In the genomic region with DNA sequence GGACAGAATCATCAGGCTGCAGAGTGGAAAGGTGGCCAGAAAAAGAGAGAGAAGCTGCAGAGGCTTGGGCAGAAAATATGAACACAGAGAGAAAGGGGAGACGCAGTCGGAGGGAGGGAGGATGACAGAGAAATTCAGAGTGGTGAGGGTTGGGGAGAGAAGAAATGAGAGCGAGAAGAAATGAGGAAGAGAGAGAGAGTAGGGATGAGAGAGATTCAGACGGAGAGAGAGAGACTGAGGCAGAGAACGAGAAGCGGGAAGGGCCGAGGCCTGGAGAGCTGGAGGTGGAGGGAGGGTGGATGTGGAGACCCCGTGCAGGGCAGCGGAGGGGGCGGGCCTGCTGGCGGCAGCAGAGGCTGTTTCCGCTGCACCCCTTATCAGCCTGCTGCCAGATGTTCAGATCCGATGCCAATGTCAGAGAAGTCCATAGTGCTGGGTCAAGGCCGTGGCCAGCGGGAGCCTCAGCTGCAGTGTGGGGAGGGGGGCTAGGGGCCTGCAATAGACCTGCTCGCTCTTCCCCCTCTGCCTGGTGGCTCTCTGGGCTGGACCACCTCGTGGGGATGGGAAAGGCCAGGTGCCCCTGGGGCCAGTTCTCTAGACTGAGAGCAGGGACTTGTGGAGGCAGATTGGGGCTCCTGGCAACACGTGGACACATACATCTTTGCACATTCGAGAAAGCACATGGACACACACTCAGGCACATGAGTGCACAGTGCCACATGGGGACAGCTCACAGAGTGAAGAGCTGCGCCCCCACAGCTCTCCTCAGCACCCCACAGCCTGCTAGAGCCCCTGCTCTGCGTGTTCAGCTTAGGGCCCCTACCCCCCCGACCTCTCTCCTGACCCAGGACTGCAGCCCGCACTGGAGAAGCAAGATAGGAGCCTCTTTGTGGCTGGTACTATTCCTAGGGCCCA, we compare ENCODE assay signal across 19 cellular contexts. TPM values are rescaled to one million over a fixed set of nuclear protein-coding genes. Genes with fewer than 3 reads are reported as not detected.
DNase-seq lines count a peak whose midpoint lies in the region; ATAC-seq and TF ChIP-seq lines count a peak whose summit lies in the region.
"Had no signal": no experiment of that assay in that cellular context is flagged by ENCODE, and none has a peak within 500 bp of the region (broad histone marks: within the 10 kb centered on the region; RNA-seq: fewer than 3 reads in every experiment).

No MANE protein-coding gene starts in this region.

- no peaks in the 10 kb centered on the region for H3K9me3 Mint-ChIP-seq in mesothelial cell of epicardium
- H3K9me3 Mint-ChIP-seq in CD8-positive, alpha-beta memory T cell = no peaks in the 10 kb centered on the region
- H3K9me3 Mint-ChIP-seq: stimulated activated naive CD8-positive, alpha-beta T cell treated with anti-CD3 and anti-CD28 coated beads, Interleukin-15, Interleukin-2, amounts not matched to agents 100 ng/mL and 50 ng/mL, for 24 hours had no signal

- H3K36me3 ChIP-seq in BLaER1 treated with 17β-estradiol and CSF1 and Interleukin-3, amounts not matched to agents 10 nM and 100 nM = no peaks in the 10 kb centered on the region
- H3K36me3 ChIP-seq in NT2/D1 (ENCODE audit: insufficient read depth, insufficient read length, low read length) = no peaks in the 10 kb centered on the region
- no peaks in the 10 kb centered on the region for H3K36me3 ChIP-seq in CD8-positive, alpha-beta memory T cell (ENCODE audit: insufficient read depth, low read length)
- H3K36me3 ChIP-seq: esophagus squamous epithelium, heart right ventricle had no signal

- no peak overlapping the region for H3K27ac ChIP-seq in BLaER1 treated with 17β-estradiol and CSF1 and Interleukin-3, amounts not matched to agents 10 nM and 100 nM
- no peak overlapping the region for H3K27ac ChIP-seq in CD8-positive, alpha-beta memory T cell (ENCODE audit: low read depth, low read length)
- H3K27ac ChIP-seq: esophagus squamous epithelium, heart right ventricle, PC-9, psoas muscle had no signal

- CTCF ChIA-PET in CD8-positive, alpha-beta memory T cell (lab: Charles Lee) = no interaction called here

- H3K4me2 ChIP-seq in BLaER1 treated with 17β-estradiol and CSF1 and Interleukin-3, amounts not matched to agents 10 nM and 100 nM = peak overlapping the region; percentile 11 to 69 (median 37); a peak in 20 of 22 replicates
- H3K4me2 ChIP-seq: PC-9 had no signal

- H3K4me1 ChIP-seq in BLaER1 treated with 17β-estradiol and CSF1 and Interleukin-3, amounts not matched to agents 10 nM and 100 nM = peaks cover 21 to 27% (median 25%) of the 10 kb centered on the region in 10 experiments
- peaks cover 16% of the 10 kb centered on the region for H3K4me1 ChIP-seq in NT2/D1 (ENCODE audit: insufficient read depth, insufficient read length)
- H3K4me1 ChIP-seq in CD8-positive, alpha-beta memory T cell (ENCODE audit: insufficient read depth, low read length) = no peaks in the 10 kb centered on the region
- H3K4me1 ChIP-seq: esophagus squamous epithelium, psoas muscle had no signal

- H3K4me1 Mint-ChIP-seq in mesothelial cell of epicardium = peaks cover 24% of the 10 kb centered on the region
- no peaks in the 10 kb centered on the region for H3K4me1 Mint-ChIP-seq in CD8-positive, alpha-beta memory T cell

- no peak overlapping the region for H3K4me3 ChIP-seq in BLaER1 treated with 17β-estradiol and CSF1 and Interleukin-3, amounts not matched to agents 10 nM and 100 nM
- H3K4me3 ChIP-seq in NT2/D1 (ENCODE audit: insufficient read length, low read depth) = no peak overlapping the region
- no peak overlapping the region for H3K4me3 ChIP-seq in CD8-positive, alpha-beta memory T cell (ENCODE audit: low read length)
- H3K4me3 ChIP-seq: esophagus squamous epithelium, heart right ventricle, PC-9, psoas muscle had no signal

- no peak overlapping the region; a peak in 1 of 22 replicates for H3K9ac ChIP-seq in BLaER1 treated with 17β-estradiol and CSF1 and Interleukin-3, amounts not matched to agents 10 nM and 100 nM
- H3K9ac ChIP-seq in NT2/D1 (ENCODE audit: insufficient read length, low read depth) = peak overlapping the region; percentile 37

- DNase-seq in NT2/D1 (ENCODE audit: low read depth, low spot score) = no peak
- DNase-seq in dermis blood vessel endothelial cell = peak; percentile 14
- DNase-seq in mesothelial cell of epicardium (ENCODE audit: low spot score in 2 of 2, unreplicated experiment in 2 of 2) = no peak
- no peak for DNase-seq in AG08395 (ENCODE audit: low spot score)
- no peak for DNase-seq in effector CD4-positive, alpha-beta T cell
- DNase-seq in CD8-positive, alpha-beta memory T cell = no peak
- DNase-seq: activated CD4-positive, CD25-positive, alpha-beta regulatory T cell treated with anti-CD3 and anti-CD28 coated beads, Interleukin-2, amount 50 U/mL, for 72 hours; activated gamma-delta T cell treated with Interleukin-2 at 50 U/mL for 16 hours; esophagus squamous epithelium; heart right ventricle; NCI-H187; NCI-H510A; PC-9; psoas muscle had no signal

- no peaks in the 10 kb centered on the region for H3K36me3 Mint-ChIP-seq in mesothelial cell of epicardium
- no peaks in the 10 kb centered on the region for H3K36me3 Mint-ChIP-seq in CD8-positive, alpha-beta memory T cell

- H3K27ac Mint-ChIP-seq in mesothelial cell of epicardium = peak overlapping the region; percentile 55
- H3K27ac Mint-ChIP-seq in CD8-positive, alpha-beta memory T cell = no peak overlapping the region
- H3K27ac Mint-ChIP-seq: stimulated activated naive CD8-positive, alpha-beta T cell treated with anti-CD3 and anti-CD28 coated beads, Interleukin-15, Interleukin-2, amounts not matched to agents 100 ng/mL and 50 ng/mL, for 24 hours had no signal

- TF ChIP-seq CTCF in mesothelial cell of epicardium (IDR thresholded peaks at IDR 0.05; ENCODE audit: unreplicated experiment) = no peak

- H3K27me3 ChIP-seq in BLaER1 treated with 17β-estradiol and CSF1 and Interleukin-3, amounts not matched to agents 10 nM and 100 nM = peaks cover 0 to 9% (median 1%) of the 10 kb centered on the region in 11 experiments; a peak in 10 of 22 replicates
- H3K27me3 ChIP-seq in NT2/D1 (ENCODE audit: insufficient read depth, insufficient read length) = no peaks in the 10 kb centered on the region
- H3K27me3 ChIP-seq in CD8-positive, alpha-beta memory T cell (ENCODE audit: insufficient read depth, low read length, poor library complexity, severe bottlenecking) = no peaks in the 10 kb centered on the region

- H3K27me3 Mint-ChIP-seq in mesothelial cell of epicardium (ENCODE audit: low read depth) = peaks cover 4% of the 10 kb centered on the region
- peaks cover 4 to 11% of the 10 kb centered on the region in 2 donors for H3K27me3 Mint-ChIP-seq in CD8-positive, alpha-beta memory T cell

- no peak for ATAC-seq in GM18520 (IDR thresholded peaks at IDR 0.05; ENCODE audit: unreplicated experiment)

- H3K4me3 Mint-ChIP-seq in mesothelial cell of epicardium = no peak overlapping the region
- H3K4me3 Mint-ChIP-seq in CD8-positive, alpha-beta memory T cell = peak overlapping the region in 1 of 7 donors; percentile 44
- H3K4me3 Mint-ChIP-seq: stimulated activated naive CD8-positive, alpha-beta T cell treated with anti-CD3 and anti-CD28 coated beads, Interleukin-15, Interleukin-2, amounts not matched to agents 100 ng/mL and 50 ng/mL, for 24 hours had no signal

- H4K20me1 ChIP-seq in BLaER1 treated with 17β-estradiol and CSF1 and Interleukin-3, amounts not matched to agents 10 nM and 100 nM = peaks cover 0 to 2% (median 0%) of the 10 kb centered on the region in 11 experiments; a peak in 1 of 22 replicates

- POLR2A ChIA-PET in CD8-positive, alpha-beta memory T cell (lab: Charles Lee) = no interaction called here

- H3K9me3 ChIP-seq in BLaER1 treated with 17β-estradiol and CSF1 and Interleukin-3, amounts not matched to agents 10 nM and 100 nM (replicated peaks in 1 of 11) = no peaks in the 10 kb centered on the region
- H3K9me3 ChIP-seq in NT2/D1 (ENCODE audit: insufficient read depth, low read length) = no peaks in the 10 kb centered on the region
- no peaks in the 10 kb centered on the region for H3K9me3 ChIP-seq in CD8-positive, alpha-beta memory T cell (ENCODE audit: low read length)
- H3K9me3 ChIP-seq: esophagus squamous epithelium, heart right ventricle, psoas muscle had no signal

RNA-seq across cellular contexts. Expression of gene NR5A1, which starts 4.9 kb away (rescaled TPM):
- not detected in 2 replicates for total RNA-seq in dermis blood vessel endothelial cell
- total RNA-seq in mesothelial cell of epicardium = 0.25 TPM in 1 of 3 replicates, not detected in the others
- not detected for total RNA-seq in CD8-positive, alpha-beta memory T cell
- polyA plus RNA-seq in CD8-positive, alpha-beta memory T cell = not detected
- total RNA-seq: astrocyte, esophagus squamous epithelium, heart right ventricle, myocyte had no signal
